ENCODE assay signal across 8 cellular contexts in genomic region chr3:61936344-61936937, GRCh38.
DNase-seq lines count a peak whose midpoint lies in the region; ATAC-seq and TF ChIP-seq lines count a peak whose summit lies in the region.

No MANE protein-coding gene starts in this region.

- H3K9me3 Mint-ChIP-seq in activated CD4-positive, alpha-beta T cell treated with anti-CD3 and anti-CD28 coated beads for 36 hours (ENCODE audit: low read depth) = no peaks in the 10 kb centered on the region
- H3K9me3 Mint-ChIP-seq in mesothelial cell of epicardium = peaks cover 11% of the 10 kb centered on the region
- peaks cover 5% of the 10 kb centered on the region for H3K9me3 Mint-ChIP-seq in stimulated activated memory B cell treated with anti-CD40 and anti-IgM and Interleukin-4, amounts not matched to agents 10 μg/mL and 1 μg/mL and 100 μg/mL, for 72 hours
- no peaks in the 10 kb centered on the region for H3K9me3 Mint-ChIP-seq in T-helper 2 cell treated with Interferon-gamma antibody and Interleukin-4, amounts not matched to agents 5 μg/mL and 100 μg/mL, for 36 hours

- H3K9ac ChIP-seq in adipocyte (ENCODE audit: low read length) = no peak overlapping the region

- ATAC-seq in activated CD4-positive, alpha-beta T cell treated with anti-CD3 and anti-CD28 coated beads for 36 hours = no peak
- ATAC-seq in HG03159 (IDR thresholded peaks at IDR 0.05; ENCODE audit: unreplicated experiment) (peak; percentile 79), T-helper 17 cell (no peak)
- ATAC-seq in stimulated activated memory B cell treated with anti-CD40 and anti-IgM and Interleukin-4, amounts not matched to agents 10 μg/mL and 1 μg/mL and 100 μg/mL, for 72 hours = no peak

- no peak overlapping the region for H3K4me3 Mint-ChIP-seq in activated CD4-positive, alpha-beta T cell treated with anti-CD3 and anti-CD28 coated beads for 36 hours
- no peak overlapping the region for H3K4me3 Mint-ChIP-seq in mesothelial cell of epicardium
- no peak overlapping the region for H3K4me3 Mint-ChIP-seq in stimulated activated memory B cell treated with anti-CD40 and anti-IgM and Interleukin-4, amounts not matched to agents 10 μg/mL and 1 μg/mL and 100 μg/mL, for 72 hours
- H3K4me3 Mint-ChIP-seq in T-helper 2 cell treated with Interferon-gamma antibody and Interleukin-4, amounts not matched to agents 5 μg/mL and 100 μg/mL, for 36 hours = no peak overlapping the region
- no peak overlapping the region for H3K4me3 Mint-ChIP-seq in T-helper 17 cell

- H3K27ac Mint-ChIP-seq in activated CD4-positive, alpha-beta T cell treated with anti-CD3 and anti-CD28 coated beads for 36 hours = no peak overlapping the region
- no peak overlapping the region for H3K27ac Mint-ChIP-seq in mesothelial cell of epicardium
- no peak overlapping the region for H3K27ac Mint-ChIP-seq in stimulated activated memory B cell treated with anti-CD40 and anti-IgM and Interleukin-4, amounts not matched to agents 10 μg/mL and 1 μg/mL and 100 μg/mL, for 72 hours
- H3K27ac Mint-ChIP-seq in T-helper 2 cell treated with Interferon-gamma antibody and Interleukin-4, amounts not matched to agents 5 μg/mL and 100 μg/mL, for 36 hours = no peak overlapping the region
- no peak overlapping the region for H3K27ac Mint-ChIP-seq in T-helper 17 cell

- peaks cover 17% of the 10 kb centered on the region for H3K36me3 ChIP-seq in adipocyte (ENCODE audit: control insufficient read depth, insufficient read depth, low read length, severe bottlenecking)

- no peaks in the 10 kb centered on the region for H3K27me3 ChIP-seq in adipocyte (replicated peaks; ENCODE audit: control insufficient read depth, insufficient read depth, low read length)

- DNase-seq in activated CD4-positive, alpha-beta T cell treated with anti-CD3 and anti-CD28 coated beads for 36 hours = peak; percentile 49
- no peak for DNase-seq in activated CD4-positive, alpha-beta T cell treated with anti-CD3 and anti-CD28 coated beads, Interleukin-2, amount 50 U/mL, for 1 hour
- DNase-seq in adipocyte (ENCODE audit: low read depth) = peak; percentile 34
- DNase-seq in mesothelial cell of epicardium (ENCODE audit: low spot score in 2 of 2, unreplicated experiment in 2 of 2) = no peak
- no peak for DNase-seq in T-helper 2 cell treated with Interferon-gamma antibody and Interleukin-4, amounts not matched to agents 5 μg/mL and 100 μg/mL, for 36 hours (ENCODE audit: low spot score)
- DNase-seq in T-helper 17 cell = no peak

- TF ChIP-seq CTCF in mesothelial cell of epicardium (IDR thresholded peaks at IDR 0.05; ENCODE audit: unreplicated experiment) = peak; percentile 30

- peaks cover 6% of the 10 kb centered on the region for H3K27me3 Mint-ChIP-seq in activated CD4-positive, alpha-beta T cell treated with anti-CD3 and anti-CD28 coated beads for 36 hours
- no peaks in the 10 kb centered on the region for H3K27me3 Mint-ChIP-seq in mesothelial cell of epicardium (ENCODE audit: low read depth)
- H3K27me3 Mint-ChIP-seq in stimulated activated memory B cell treated with anti-CD40 and anti-IgM and Interleukin-4, amounts not matched to agents 10 μg/mL and 1 μg/mL and 100 μg/mL, for 72 hours = no peaks in the 10 kb centered on the region
- H3K27me3 Mint-ChIP-seq in T-helper 2 cell treated with Interferon-gamma antibody and Interleukin-4, amounts not matched to agents 5 μg/mL and 100 μg/mL, for 36 hours (ENCODE audit: low read depth) = no peaks in the 10 kb centered on the region
- no peaks in the 10 kb centered on the region for H3K27me3 Mint-ChIP-seq in T-helper 17 cell

- H3K4me1 Mint-ChIP-seq in activated CD4-positive, alpha-beta T cell treated with anti-CD3 and anti-CD28 coated beads for 36 hours = no peaks in the 10 kb centered on the region
- H3K4me1 Mint-ChIP-seq in mesothelial cell of epicardium (peaks cover 16% of the 10 kb centered on the region), T-helper 17 cell (no peaks in the 10 kb centered on the region)
- H3K4me1 Mint-ChIP-seq in stimulated activated memory B cell treated with anti-CD40 and anti-IgM and Interleukin-4, amounts not matched to agents 10 μg/mL and 1 μg/mL and 100 μg/mL, for 72 hours = no peaks in the 10 kb centered on the region
- no peaks in the 10 kb centered on the region for H3K4me1 Mint-ChIP-seq in T-helper 2 cell treated with Interferon-gamma antibody and Interleukin-4, amounts not matched to agents 5 μg/mL and 100 μg/mL, for 36 hours (ENCODE audit: low read depth)

- H3K4me3 ChIP-seq in adipocyte (ENCODE audit: low read length) = no peak overlapping the region

- CTCF ChIA-PET in activated CD4-positive, alpha-beta T cell treated with anti-CD3 and anti-CD28 coated beads for 36 hours (lab: Charles Lee) = interaction anchor here (0.7 to 1.1 kb wide), 7 partner anchors 9 to 495 kb away, joined by 3 to 5 read pairs (median 3); no protein-coding TSS in a partner anchor

- H3K4me1 ChIP-seq in adipocyte (ENCODE audit: control insufficient read depth, insufficient read depth, low read length) = peaks cover 2% of the 10 kb centered on the region

- intact Hi-C loops in activated CD4-positive, alpha-beta T cell treated with anti-CD3 and anti-CD28 coated beads for 36 hours (cut with DNase I, micrococcal nuclease) = loop anchor here in 1 of 2 experiments (2.0 to 10.0 kb wide), 2 partner anchors 250 to 372 kb away; partner anchors contain the start of gene PTPRG

- H3K9me3 ChIP-seq in adipocyte (ENCODE audit: control insufficient read depth, low read length) (peaks cover 7% of the 10 kb centered on the region), T-helper 17 cell (ENCODE audit: control insufficient read depth, low read length, poor library complexity, severe bottlenecking) (no peaks in the 10 kb centered on the region)

- no peaks in the 10 kb centered on the region for H3K36me3 Mint-ChIP-seq in activated CD4-positive, alpha-beta T cell treated with anti-CD3 and anti-CD28 coated beads for 36 hours (ENCODE audit: low read depth)
- H3K36me3 Mint-ChIP-seq in mesothelial cell of epicardium = peaks cover 11% of the 10 kb centered on the region
- H3K36me3 Mint-ChIP-seq in stimulated activated memory B cell treated with anti-CD40 and anti-IgM and Interleukin-4, amounts not matched to agents 10 μg/mL and 1 μg/mL and 100 μg/mL, for 72 hours = peaks cover 5% of the 10 kb centered on the region
- H3K36me3 Mint-ChIP-seq in T-helper 2 cell treated with Interferon-gamma antibody and Interleukin-4, amounts not matched to agents 5 μg/mL and 100 μg/mL, for 36 hours (ENCODE audit: low read depth) = no peaks in the 10 kb centered on the region
- no peaks in the 10 kb centered on the region for H3K36me3 Mint-ChIP-seq in T-helper 17 cell (ENCODE audit: low read depth)

- POLR2A ChIA-PET in activated CD4-positive, alpha-beta T cell treated with anti-CD3 and anti-CD28 coated beads for 36 hours (lab: Charles Lee) = no interaction called here

Comparison
In these comparisons a context has a peak if more than half of its experiments do, and no peak if none do; other contexts are left out.
1. DNase-seq: peak in activated CD4-positive, alpha-beta T cell treated with anti-CD3 and anti-CD28 coated beads for 36 hours (single experiment) and adipocyte (single experiment); none in activated CD4-positive, alpha-beta T cell treated with anti-CD3 and anti-CD28 coated beads, Interleukin-2, amount 50 U/mL, for 1 hour (single experiment), mesothelial cell of epicardium (0 of 2), T-helper 2 cell treated with Interferon-gamma antibody and Interleukin-4, amounts not matched to agents 5 μg/mL and 100 μg/mL, for 36 hours (single experiment) and T-helper 17 cell (0 of 3).